In genomic region chr12:48838048-48838447, GRCh38 we compare ENCODE assay signal across 27 cellular contexts. TPM values are rescaled to one million over a fixed set of nuclear protein-coding genes. Genes with fewer than 3 reads are reported as not detected.
"Had no signal": no experiment of that assay in that cellular context is flagged by ENCODE, and none has a peak within 500 bp of the region (broad histone marks: within the 10 kb centered on the region; RNA-seq: fewer than 3 reads in every experiment).

No MANE protein-coding gene starts in this region.

- ATAC-seq: activated T-cell treated with anti-CD3 and anti-CD28 coated beads, Interleukin-2, amount 50 U/mL, for 72 hours; effector memory CD8-positive, alpha-beta T cell; esophagus mucosa; WTC11 had no signal

- H3K27ac Mint-ChIP-seq: activated CD4-positive, alpha-beta memory T cell treated with anti-CD3 and anti-CD28 coated beads, Interleukin-2, amount 10 ng/mL, durations not matched to agents 7 days and 5 days; activated CD4-positive, alpha-beta T cell treated with anti-CD3 and anti-CD28 coated beads, Interleukin-2, amount 10 ng/mL, durations not matched to agents 7 days and 5 days; activated naive CD8-positive, alpha-beta T cell; activated T-cell treated with anti-CD3 and anti-CD28 coated beads, Interleukin-2, amount 50 U/mL, for 24 hours; activated T-cell treated with anti-CD3 and anti-CD28 coated beads, Interleukin-2, amount 50 U/mL, for 72 hours; brain; WTC11 had no signal

- H3K27me3 Mint-ChIP-seq: activated CD4-positive, alpha-beta memory T cell treated with anti-CD3 and anti-CD28 coated beads, Interleukin-2, amount 10 ng/mL, durations not matched to agents 7 days and 5 days; activated CD4-positive, alpha-beta T cell treated with anti-CD3 and anti-CD28 coated beads, Interleukin-2, amount 10 ng/mL, durations not matched to agents 7 days and 5 days; activated naive CD8-positive, alpha-beta T cell; activated T-cell treated with anti-CD3 and anti-CD28 coated beads, Interleukin-2, amount 50 U/mL, for 24 hours; brain; effector memory CD8-positive, alpha-beta T cell had no signal

- H3K9me3 Mint-ChIP-seq: activated CD4-positive, alpha-beta memory T cell treated with anti-CD3 and anti-CD28 coated beads, Interleukin-2, amount 10 ng/mL, durations not matched to agents 7 days and 5 days; activated CD4-positive, alpha-beta T cell treated with anti-CD3 and anti-CD28 coated beads, Interleukin-2, amount 10 ng/mL, durations not matched to agents 7 days and 5 days; activated T-cell treated with anti-CD3 and anti-CD28 coated beads, Interleukin-2, amount 50 U/mL, for 24 hours; activated T-cell treated with anti-CD3 and anti-CD28 coated beads, Interleukin-2, amount 50 U/mL, for 72 hours; brain; effector memory CD8-positive, alpha-beta T cell; WTC11 had no signal

- H3K9me3 ChIP-seq: ascending aorta, breast epithelium had no signal

- DNase-seq: activated CD4-positive, alpha-beta memory T cell treated with anti-CD3 and anti-CD28 coated beads, Interleukin-2, amount 10 ng/mL, durations not matched to agents 7 days and 5 days; activated CD4-positive, alpha-beta T cell treated with anti-CD3 and anti-CD28 coated beads for 1 hour; activated CD4-positive, alpha-beta T cell treated with anti-CD3 and anti-CD28 coated beads for 4 hours; activated CD4-positive, alpha-beta T cell treated with anti-CD3 and anti-CD28 coated beads, Interleukin-2, amount 10 ng/mL, durations not matched to agents 7 days and 5 days; activated CD4-positive, alpha-beta T cell treated with anti-CD3 and anti-CD28 coated beads, Interleukin-2, amount 50 U/mL, for 4 hours; activated CD8-positive, alpha-beta memory T cell treated with anti-CD3 and anti-CD28 coated beads, Interleukin-2, amount 50 U/mL, for 48 hours; activated effector memory CD4-positive, alpha-beta T cell treated with Interleukin-2 at 50 U/mL for 16 hours; activated gamma-delta T cell treated with Interleukin-2 at 50 U/mL for 16 hours; activated naive CD4-positive, alpha-beta T cell treated with anti-CD3 and anti-CD28 coated beads, Interleukin-2, amount 50 U/mL, for 16 hours; activated naive CD4-positive, alpha-beta T cell treated with Interleukin-2 at 50 U/mL for 16 hours; activated T-cell treated with anti-CD3 and anti-CD28 coated beads for 4 hours; activated T-cell treated with anti-CD3 and anti-CD28 coated beads, Interleukin-2, amount 50 U/mL, for 24 hours; activated T-cell treated with anti-CD3 and anti-CD28 coated beads, Interleukin-2, amount 50 U/mL, for 72 hours; cortex of kidney; dermis blood vessel endothelial cell; effector CD4-positive, alpha-beta T cell; effector memory CD8-positive, alpha-beta T cell; foreskin fibroblast; head of caudate nucleus; T-helper 1 cell; T-helper 2 cell had no signal

- H3K4me3 Mint-ChIP-seq: activated CD4-positive, alpha-beta memory T cell treated with anti-CD3 and anti-CD28 coated beads, Interleukin-2, amount 10 ng/mL, durations not matched to agents 7 days and 5 days; activated CD4-positive, alpha-beta T cell treated with anti-CD3 and anti-CD28 coated beads, Interleukin-2, amount 10 ng/mL, durations not matched to agents 7 days and 5 days; activated naive CD8-positive, alpha-beta T cell; activated T-cell treated with anti-CD3 and anti-CD28 coated beads, Interleukin-2, amount 50 U/mL, for 24 hours; activated T-cell treated with anti-CD3 and anti-CD28 coated beads, Interleukin-2, amount 50 U/mL, for 72 hours; brain; effector memory CD8-positive, alpha-beta T cell; WTC11 had no signal

- H3K4me1 Mint-ChIP-seq: activated CD4-positive, alpha-beta memory T cell treated with anti-CD3 and anti-CD28 coated beads, Interleukin-2, amount 10 ng/mL, durations not matched to agents 7 days and 5 days; activated CD4-positive, alpha-beta T cell treated with anti-CD3 and anti-CD28 coated beads, Interleukin-2, amount 10 ng/mL, durations not matched to agents 7 days and 5 days; brain; WTC11 had no signal

RNA-seq across cellular contexts. Expression of gene ADCY6, which starts 49.2 kb away (rescaled TPM):
- total RNA-seq: activated CD4-positive, alpha-beta T cell treated with anti-CD3 and anti-CD28 coated beads, Interleukin-2, amount 10 ng/mL, durations not matched to agents 7 days and 5 days had no signal
